10 cellular contexts compared by ENCODE assay signal in the genomic region with DNA sequence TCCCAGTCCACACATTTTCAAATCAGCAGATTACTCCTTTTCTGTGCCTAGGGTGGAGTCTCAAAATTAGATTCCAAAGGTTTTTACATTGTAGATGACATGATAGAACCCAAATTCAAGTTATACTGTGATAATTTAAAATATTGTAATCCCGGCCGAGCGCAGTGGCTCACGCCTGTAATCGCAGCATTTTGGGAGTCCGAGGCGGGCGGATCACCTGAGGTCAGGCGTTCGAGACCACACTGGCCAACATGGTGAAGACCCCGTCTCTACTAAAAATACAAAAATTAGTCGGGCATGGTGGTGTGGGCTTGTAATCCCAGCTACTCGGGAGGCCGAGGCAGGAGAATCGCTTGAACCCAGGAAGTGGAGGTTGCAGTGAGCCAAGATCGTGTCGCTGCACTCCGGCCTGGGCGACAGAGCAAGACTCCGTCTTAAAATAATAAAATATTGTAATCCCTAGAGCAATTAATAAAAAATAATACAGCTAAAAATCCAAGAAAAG. TPM values are rescaled to one million over a fixed set of nuclear protein-coding genes. Genes with fewer than 3 reads are reported as not detected.
A peak's percentile ranks its signal among the peaks of the same experiment; 100 is the strongest.
DNase-seq lines count a peak whose midpoint lies in the region; ATAC-seq and TF ChIP-seq lines count a peak whose summit lies in the region.
"Had no signal": no experiment of that assay in that cellular context is flagged by ENCODE, and none has a peak within 500 bp of the region (broad histone marks: within the 10 kb centered on the region; RNA-seq: fewer than 3 reads in every experiment).

No MANE protein-coding gene starts in this region.

- H3K27ac ChIP-seq in PC-3 (ENCODE audit: low read length) (no peak overlapping the region), epithelial cell of prostate (peak overlapping the region; percentile 87)
- H3K27ac ChIP-seq: SJSA1 had no signal

- H3F3A ChIP-seq in PC-3 (ENCODE audit: low read length, unreplicated experiment), result no peaks in the 10 kb centered on the region

- ATAC-seq in PC-3, result no peak

- peaks cover 9% of the 10 kb centered on the region; the same call in 1 of the 2 replicates for H3K4me1 ChIP-seq in PC-3 (ENCODE audit: insufficient read depth, low read length)

- H3K4me1 Mint-ChIP-seq in CD14-positive monocyte (peaks cover 20% of the 10 kb centered on the region), osteocyte (ENCODE audit: unreplicated experiment) (peaks cover 14% of the 10 kb centered on the region)

- peaks cover 35% of the 10 kb centered on the region for H3K79me2 ChIP-seq in PC-3 (ENCODE audit: low read length)

- H3K4me3 Mint-ChIP-seq in CD14-positive monocyte (peak overlapping the region; percentile 80 to 89), osteocyte (ENCODE audit: unreplicated experiment) (peak overlapping the region; percentile 78)

- H3K27me3 Mint-ChIP-seq in CD14-positive monocyte (ENCODE audit: low read depth in 3 of 3) (peaks cover 13 to 22% (median 15%) of the 10 kb centered on the region in 3 donors), osteocyte (ENCODE audit: unreplicated experiment) (no peaks in the 10 kb centered on the region)

- H3K27ac Mint-ChIP-seq in CD14-positive monocyte, result peak overlapping the region in 1 of 7 donors; percentile 15
- peak overlapping the region; percentile 45 for H3K27ac Mint-ChIP-seq in osteocyte (ENCODE audit: unreplicated experiment)

- H3K27me3 ChIP-seq in PC-3 (ENCODE audit: low read length), result no peaks in the 10 kb centered on the region
- H3K27me3 ChIP-seq: SJSA1 had no signal

- H2AFZ ChIP-seq in PC-3 (ENCODE audit: low read length), result peak overlapping the region; percentile 100

- peak overlapping the region; percentile 86 for H3K4me3 ChIP-seq in PC-3 (ENCODE audit: low read length)

- H3K9me3 Mint-ChIP-seq in CD14-positive monocyte, result peaks cover 0 to 2% (median 0%) of the 10 kb centered on the region in 7 donors
- H3K9me3 Mint-ChIP-seq in osteocyte (ENCODE audit: unreplicated experiment), result no peaks in the 10 kb centered on the region

- POLR2A ChIA-PET in PC-3 (lab: Charles Lee; ENCODE audit: unreplicated experiment), result no interaction called here

- no peaks in the 10 kb centered on the region for H3K9me3 ChIP-seq in PC-3 (ENCODE audit: low read length)
- H3K9me3 ChIP-seq: SJSA1 had no signal

- intact Hi-C loops in CD14-positive monocyte (cut with micrococcal nuclease), result no loop called here
- intact Hi-C loops in PC-3 (cut with micrococcal nuclease), result loop anchor here (2.0 kb wide), 1 partner anchor 57 kb away; a partner anchor contains a TSS

- peaks cover 14% of the 10 kb centered on the region for H4K20me1 ChIP-seq in PC-3 (ENCODE audit: low read length)

- H3K9me2 ChIP-seq in PC-3 (replicated peaks; ENCODE audit: low read length), result no peaks in the 10 kb centered on the region

- no peaks in the 10 kb centered on the region for H3K36me3 ChIP-seq in PC-3 (ENCODE audit: low read depth, low read length)

- CTCF ChIA-PET in PC-3 (lab: Charles Lee), result no interaction called here

- no peak for DNase-seq in CD14-positive monocyte (ENCODE audit: low spot score)
- no peak for DNase-seq in PC-3
- no peak for DNase-seq in epithelial cell of prostate (ENCODE audit: low read depth, low spot score)
- no peak for DNase-seq in osteocyte (ENCODE audit: extremely low spot score, unreplicated experiment)
- DNase-seq in HT-29 (ENCODE audit: low spot score), result no peak
- DNase-seq in central memory CD4-positive, alpha-beta T cell, result no peak
- no peak for DNase-seq in activated CD4-positive, alpha-beta T cell treated with anti-CD3 and anti-CD28 coated beads for 1 hour
- no peak for DNase-seq in cerebellum (ENCODE audit: low spot score)
- DNase-seq: NCI-H1417 treated with DMSO at 0.1 percent for 48 hours had no signal

- H3K36me3 Mint-ChIP-seq in CD14-positive monocyte, result no peaks in the 10 kb centered on the region
- H3K36me3 Mint-ChIP-seq in osteocyte (ENCODE audit: unreplicated experiment), result no peaks in the 10 kb centered on the region

- H3K4me2 ChIP-seq in PC-3 (ENCODE audit: low read length), result peak overlapping the region; percentile 99

- BruUV-seq in PC-3 (replicated peaks; lab: Mats Ljungman, UMichigan), result no TSS peak

- peak overlapping the region; percentile 87; the same call in 1 of the 2 replicates for H3K9ac ChIP-seq in PC-3 (ENCODE audit: low read length)

- TF ChIP-seq CTCF in CD14-positive monocyte (IDR thresholded peaks at IDR 0.05), result no peak
- TF ChIP-seq CTCF in PC-3 (conservative IDR thresholded peaks at IDR 0.05; ENCODE audit: low read depth, low read length), result no peak
- TF ChIP-seq CTCF in osteocyte (IDR thresholded peaks at IDR 0.05), result no peak

RNA-seq across cellular contexts. Expression of a gene that starts 1.2 kb away (rescaled TPM):
- polyA plus RNA-seq in CD14-positive monocyte, result 10 to 100 TPM; 63.8 to 85.5 TPM
- total RNA-seq in PC-3 (2014; rRNA removed) (80.3 and 85.4 TPM in 2 replicates), osteocyte (118 TPM in 2 replicates), cerebellum (70.9 TPM)
- total RNA-seq in HT-29 (2014; rRNA removed; shearing (Covaris generic)), result 193 and 215 TPM in 2 replicates

RNA-seq across cellular contexts. Expression of a gene that starts 58.0 kb away (rescaled TPM):
- 1 to 10 TPM; 1.4 to 1.8 TPM for polyA plus RNA-seq in CD14-positive monocyte
- 33.4 and 63.0 TPM in 2 replicates for total RNA-seq in PC-3 (2014; rRNA removed)
- 19.1 and 21.4 TPM in 2 replicates for total RNA-seq in osteocyte
- 10.5 and 15.6 TPM in 2 replicates for total RNA-seq in HT-29 (2014; rRNA removed; shearing (Covaris generic))
- total RNA-seq in cerebellum, result 24.5 TPM
